28 cellular contexts compared by ENCODE assay signal in the genomic region with DNA sequence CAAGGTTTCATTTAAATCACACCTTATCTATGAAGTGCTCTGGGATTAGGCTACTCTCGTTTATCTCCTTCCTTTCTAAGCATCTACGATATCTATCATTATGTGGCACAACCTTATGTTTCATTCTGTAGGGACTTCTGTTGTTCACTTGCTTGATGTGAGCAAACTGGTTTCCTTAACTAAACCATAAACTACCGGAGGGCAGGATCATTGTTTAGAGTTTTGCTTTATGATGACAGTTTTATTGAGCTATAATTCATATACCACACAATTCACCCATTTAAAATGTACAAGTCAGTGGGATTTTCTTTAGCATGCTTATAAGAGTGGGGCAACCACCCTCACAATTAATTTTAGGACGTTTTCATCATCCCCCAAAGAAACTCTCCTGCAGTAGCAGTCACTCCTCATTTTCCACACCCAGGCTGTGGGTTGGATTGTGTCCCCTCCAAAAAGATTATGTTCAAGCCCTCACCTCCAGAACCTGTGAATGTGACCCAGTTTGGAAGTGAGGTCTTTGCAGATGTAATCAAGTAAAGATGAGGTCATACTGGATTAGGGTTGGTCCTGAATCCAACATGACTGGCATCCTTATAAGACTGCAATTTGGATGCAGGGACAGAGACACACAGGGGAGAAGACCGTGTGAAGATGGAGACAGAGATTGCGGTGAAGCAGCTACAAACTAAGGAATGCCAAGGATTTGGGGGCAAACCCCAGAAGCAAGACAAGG. TPM values are rescaled to one million over a fixed set of nuclear protein-coding genes. Genes with fewer than 3 reads are reported as not detected.
"Had no signal": no experiment of that assay in that cellular context is flagged by ENCODE, and none has a peak within 500 bp of the region (broad histone marks: within the 10 kb centered on the region; RNA-seq: fewer than 3 reads in every experiment).

No MANE protein-coding gene starts in this region.

- H3K4me3 Mint-ChIP-seq: activated naive CD4-positive, alpha-beta T cell treated with anti-CD3 and anti-CD28 coated beads for 36 hours; activated naive CD8-positive, alpha-beta T cell treated with anti-CD3 and anti-CD28 coated beads for 36 hours; activated T-helper 1 cell treated with anti-CD3 and anti-CD28 coated beads, Interleukin-12 subunit alpha, Interleukin-12 subunit beta, Interleukin-2, Interleukin-4 antibody, amounts not matched to agents 30 ng/mL and 10 ng/mL and 1 ng/mL, durations not matched to agents 14 hours and 24 hours and 36 hours; brain; effector memory CD8-positive, alpha-beta T cell; mesothelial cell of epicardium; naive thymus-derived CD4-positive, alpha-beta T cell; stimulated activated naive B cell treated with anti-CD40 and anti-IgM and Interleukin-4, amounts not matched to agents 10 μg/mL and 1 μg/mL and 100 μg/mL, for 72 hours had no signal

- H3K9ac ChIP-seq: parathyroid adenoma had no signal

- H3K4me3 ChIP-seq: adrenal gland, ascending aorta, cardiac muscle cell, coronary artery, heart left ventricle, psoas muscle, stomach, thyroid gland had no signal

- H3K36me3 ChIP-seq: adrenal gland, ascending aorta, cardiac muscle cell, heart left ventricle, stomach, thyroid gland, WERI-Rb-1 had no signal

- H3K9me3 Mint-ChIP-seq: activated naive CD4-positive, alpha-beta T cell treated with anti-CD3 and anti-CD28 coated beads for 36 hours; activated T-helper 1 cell treated with anti-CD3 and anti-CD28 coated beads, Interleukin-12 subunit alpha, Interleukin-12 subunit beta, Interleukin-2, Interleukin-4 antibody, amounts not matched to agents 30 ng/mL and 10 ng/mL and 1 ng/mL, durations not matched to agents 14 hours and 24 hours and 36 hours; effector memory CD8-positive, alpha-beta T cell had no signal

- H3K27me3 ChIP-seq: adrenal gland, ascending aorta, cardiac muscle cell, foreskin keratinocyte, heart left ventricle, stomach, thyroid gland had no signal

- FAIRE-seq: TTC549 had no signal

- H3K9me3 ChIP-seq: adrenal gland, ascending aorta, heart left ventricle, psoas muscle, stomach, thyroid gland had no signal

- H3K4me1 ChIP-seq: parathyroid adenoma had no signal

- DNase-seq: activated CD4-positive, alpha-beta T cell treated with anti-CD3 and anti-CD28 coated beads for 48 hours; activated CD4-positive, alpha-beta T cell treated with anti-CD3 and anti-CD28 coated beads, Interleukin-2, amount 50 U/mL, for 48 hours; activated CD8-positive, alpha-beta memory T cell treated with anti-CD3 and anti-CD28 coated beads for 24 hours; activated effector memory CD4-positive, alpha-beta T cell treated with anti-CD3 and anti-CD28 coated beads, Interleukin-2, amount 50 U/mL, for 16 hours; activated naive CD4-positive, alpha-beta T cell treated with anti-CD3 and anti-CD28 coated beads for 36 hours; activated naive CD8-positive, alpha-beta T cell treated with anti-CD3 and anti-CD28 coated beads for 36 hours; adrenal gland; cerebellar nuclear complex; effector memory CD8-positive, alpha-beta T cell; heart left ventricle; naive thymus-derived CD4-positive, alpha-beta T cell; psoas muscle; stimulated activated CD4-positive, alpha-beta T cell treated with anti-CD3 and anti-CD28 coated beads, Interleukin-15, amount 100 ng/mL, for 24 hours; stimulated activated CD4-positive, alpha-beta T cell treated with anti-CD3 and anti-CD28 coated beads, Interleukin-2, amount 100 ng/mL, for 24 hours; stimulated activated naive B cell treated with anti-CD40 and anti-IgM and Interleukin-4, amounts not matched to agents 10 μg/mL and 1 μg/mL and 100 μg/mL, for 72 hours; stomach; thyroid gland; WERI-Rb-1 had no signal

- H3K27ac ChIP-seq: adrenal gland, ascending aorta, cardiac muscle cell, coronary artery, foreskin keratinocyte, heart left ventricle, parathyroid adenoma, psoas muscle, thyroid gland, WERI-Rb-1 had no signal

- H2AFZ ChIP-seq: parathyroid adenoma had no signal

- ATAC-seq: activated CD4-positive, CD25-positive, alpha-beta regulatory T cell treated with anti-CD3 and anti-CD28 coated beads, Interleukin-2, amount 50 U/mL, for 24 hours; effector memory CD8-positive, alpha-beta T cell; naive thymus-derived CD4-positive, alpha-beta T cell; psoas muscle; stimulated activated naive B cell treated with anti-CD40 and anti-IgM and Interleukin-4, amounts not matched to agents 10 μg/mL and 1 μg/mL and 100 μg/mL, for 72 hours had no signal

- H3K4me1 Mint-ChIP-seq: activated naive CD8-positive, alpha-beta T cell treated with anti-CD3 and anti-CD28 coated beads for 36 hours; naive thymus-derived CD4-positive, alpha-beta T cell; stimulated activated naive B cell treated with anti-CD40 and anti-IgM and Interleukin-4, amounts not matched to agents 10 μg/mL and 1 μg/mL and 100 μg/mL, for 72 hours had no signal

- H3K79me2 ChIP-seq: parathyroid adenoma had no signal

- H3K36me3 Mint-ChIP-seq: activated naive CD8-positive, alpha-beta T cell treated with anti-CD3 and anti-CD28 coated beads for 36 hours; brain; mesothelial cell of epicardium; naive thymus-derived CD4-positive, alpha-beta T cell had no signal

- H3K27ac Mint-ChIP-seq: activated naive CD4-positive, alpha-beta T cell treated with anti-CD3 and anti-CD28 coated beads for 36 hours; activated naive CD8-positive, alpha-beta T cell treated with anti-CD3 and anti-CD28 coated beads for 36 hours; activated T-helper 1 cell treated with anti-CD3 and anti-CD28 coated beads, Interleukin-12 subunit alpha, Interleukin-12 subunit beta, Interleukin-2, Interleukin-4 antibody, amounts not matched to agents 30 ng/mL and 10 ng/mL and 1 ng/mL, durations not matched to agents 14 hours and 24 hours and 36 hours; effector memory CD8-positive, alpha-beta T cell; mesothelial cell of epicardium; naive thymus-derived CD4-positive, alpha-beta T cell; stimulated activated naive B cell treated with anti-CD40 and anti-IgM and Interleukin-4, amounts not matched to agents 10 μg/mL and 1 μg/mL and 100 μg/mL, for 72 hours had no signal

RNA-seq across cellular contexts. Expression of gene SH3RF1, which starts 42.1 kb away (rescaled TPM):
- polyA plus RNA-seq: naive thymus-derived CD4-positive, alpha-beta T cell had no signal
